Comparison of ENCODE assay signal across 1 cellular context in the genomic region with DNA sequence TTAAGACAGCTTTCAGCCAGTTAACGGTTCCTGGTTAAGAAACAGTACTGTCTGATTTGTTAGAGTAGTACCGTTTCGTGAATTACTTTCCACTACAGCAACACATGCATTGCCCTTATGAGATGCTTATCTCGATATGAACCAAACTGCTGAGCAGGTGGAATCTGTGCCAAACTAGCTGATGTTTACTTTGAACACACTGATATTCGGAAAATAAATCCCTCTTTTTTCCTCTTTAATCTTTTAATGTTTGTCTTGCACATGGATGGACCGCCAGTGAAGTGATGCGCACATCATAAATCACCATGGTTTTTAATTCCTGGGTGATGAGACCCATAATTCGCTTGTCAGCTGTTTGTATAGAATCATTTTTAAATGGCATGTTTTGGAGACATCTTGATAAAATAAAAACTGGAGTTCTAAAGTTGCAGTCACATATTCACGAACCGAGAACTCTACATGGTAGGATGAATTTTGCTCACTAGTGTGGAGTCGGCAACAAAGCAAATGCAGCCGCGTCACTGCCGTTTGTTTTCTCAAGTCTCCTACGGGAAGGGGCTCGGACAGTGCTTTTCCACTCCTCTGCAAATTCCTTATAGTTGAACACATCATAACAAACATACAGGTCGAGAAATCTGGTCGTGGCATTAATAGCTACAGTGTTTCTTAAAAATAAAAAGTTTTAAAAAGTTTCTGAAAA.
TF ChIP-seq lines count a peak whose summit lies in the region.

No MANE protein-coding gene starts in this region.

TF ChIP-seq in HCT116, 20 proteins besides CTCF, POLR2A, EP300 and RAD21 (continued from another document):
- TF ChIP-seq, protein P1, sequence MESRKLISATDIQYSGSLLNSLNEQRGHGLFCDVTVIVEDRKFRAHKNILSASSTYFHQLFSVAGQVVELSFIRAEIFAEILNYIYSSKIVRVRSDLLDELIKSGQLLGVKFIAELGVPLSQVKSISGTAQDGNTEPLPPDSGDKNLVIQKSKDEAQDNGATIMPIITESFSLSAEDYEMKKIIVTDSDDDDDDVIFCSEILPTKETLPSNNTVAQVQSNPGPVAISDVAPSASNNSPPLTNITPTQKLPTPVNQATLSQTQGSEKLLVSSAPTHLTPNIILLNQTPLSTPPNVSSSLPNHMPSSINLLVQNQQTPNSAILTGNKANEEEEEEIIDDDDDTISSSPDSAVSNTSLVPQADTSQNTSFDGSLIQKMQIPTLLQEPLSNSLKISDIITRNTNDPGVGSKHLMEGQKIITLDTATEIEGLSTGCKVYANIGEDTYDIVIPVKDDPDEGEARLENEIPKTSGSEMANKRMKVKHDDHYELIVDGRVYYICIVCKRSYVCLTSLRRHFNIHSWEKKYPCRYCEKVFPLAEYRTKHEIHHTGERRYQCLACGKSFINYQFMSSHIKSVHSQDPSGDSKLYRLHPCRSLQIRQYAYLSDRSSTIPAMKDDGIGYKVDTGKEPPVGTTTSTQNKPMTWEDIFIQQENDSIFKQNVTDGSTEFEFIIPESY (IDR thresholded peaks at IDR 0.05; ENCODE audit: extremely low read depth, insufficient replicate concordance, low read length), result no peak
- TF ChIP-seq SRF (IDR thresholded peaks at IDR 0.05; ENCODE audit: low read depth) (no peak), CBX3 (IDR thresholded peaks at IDR 0.05; ENCODE audit: low read depth) (no peak), CEBPB (IDR thresholded peaks at IDR 0.05; ENCODE audit: low read depth) (no peak), ELF1 (IDR thresholded peaks at IDR 0.05; ENCODE audit: borderline replicate concordance, low read depth) (no peak), SP1 (IDR thresholded peaks at IDR 0.05; ENCODE audit: low read depth) (no peak), FOSL1 (IDR thresholded peaks at IDR 0.05; ENCODE audit: low read depth) (no peak), SIN3A (IDR thresholded peaks at IDR 0.05; ENCODE audit: low read depth) (no peak), JUND (IDR thresholded peaks at IDR 0.05) (no peak), EGR1 (IDR thresholded peaks at IDR 0.05; ENCODE audit: low read depth) (no peak), TCF7L2 (IDR thresholded peaks at IDR 0.05; ENCODE audit: borderline replicate concordance, extremely low read depth, insufficient read depth, insufficient read length) (no peak)
- TF ChIP-seq, protein P2, sequence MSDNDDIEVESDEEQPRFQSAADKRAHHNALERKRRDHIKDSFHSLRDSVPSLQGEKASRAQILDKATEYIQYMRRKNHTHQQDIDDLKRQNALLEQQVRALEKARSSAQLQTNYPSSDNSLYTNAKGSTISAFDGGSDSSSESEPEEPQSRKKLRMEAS (IDR thresholded peaks at IDR 0.05), result no peak
- TF ChIP-seq, protein P3, sequence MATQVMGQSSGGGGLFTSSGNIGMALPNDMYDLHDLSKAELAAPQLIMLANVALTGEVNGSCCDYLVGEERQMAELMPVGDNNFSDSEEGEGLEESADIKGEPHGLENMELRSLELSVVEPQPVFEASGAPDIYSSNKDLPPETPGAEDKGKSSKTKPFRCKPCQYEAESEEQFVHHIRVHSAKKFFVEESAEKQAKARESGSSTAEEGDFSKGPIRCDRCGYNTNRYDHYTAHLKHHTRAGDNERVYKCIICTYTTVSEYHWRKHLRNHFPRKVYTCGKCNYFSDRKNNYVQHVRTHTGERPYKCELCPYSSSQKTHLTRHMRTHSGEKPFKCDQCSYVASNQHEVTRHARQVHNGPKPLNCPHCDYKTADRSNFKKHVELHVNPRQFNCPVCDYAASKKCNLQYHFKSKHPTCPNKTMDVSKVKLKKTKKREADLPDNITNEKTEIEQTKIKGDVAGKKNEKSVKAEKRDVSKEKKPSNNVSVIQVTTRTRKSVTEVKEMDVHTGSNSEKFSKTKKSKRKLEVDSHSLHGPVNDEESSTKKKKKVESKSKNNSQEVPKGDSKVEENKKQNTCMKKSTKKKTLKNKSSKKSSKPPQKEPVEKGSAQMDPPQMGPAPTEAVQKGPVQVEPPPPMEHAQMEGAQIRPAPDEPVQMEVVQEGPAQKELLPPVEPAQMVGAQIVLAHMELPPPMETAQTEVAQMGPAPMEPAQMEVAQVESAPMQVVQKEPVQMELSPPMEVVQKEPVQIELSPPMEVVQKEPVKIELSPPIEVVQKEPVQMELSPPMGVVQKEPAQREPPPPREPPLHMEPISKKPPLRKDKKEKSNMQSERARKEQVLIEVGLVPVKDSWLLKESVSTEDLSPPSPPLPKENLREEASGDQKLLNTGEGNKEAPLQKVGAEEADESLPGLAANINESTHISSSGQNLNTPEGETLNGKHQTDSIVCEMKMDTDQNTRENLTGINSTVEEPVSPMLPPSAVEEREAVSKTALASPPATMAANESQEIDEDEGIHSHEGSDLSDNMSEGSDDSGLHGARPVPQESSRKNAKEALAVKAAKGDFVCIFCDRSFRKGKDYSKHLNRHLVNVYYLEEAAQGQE (IDR thresholded peaks at IDR 0.05; ENCODE audit: low read depth), result no peak
- TF ChIP-seq, protein P4, sequence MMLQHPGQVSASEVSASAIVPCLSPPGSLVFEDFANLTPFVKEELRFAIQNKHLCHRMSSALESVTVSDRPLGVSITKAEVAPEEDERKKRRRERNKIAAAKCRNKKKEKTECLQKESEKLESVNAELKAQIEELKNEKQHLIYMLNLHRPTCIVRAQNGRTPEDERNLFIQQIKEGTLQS (IDR thresholded peaks at IDR 0.05), result no peak
